1 cellular context compared by ENCODE assay signal in the genomic region with DNA sequence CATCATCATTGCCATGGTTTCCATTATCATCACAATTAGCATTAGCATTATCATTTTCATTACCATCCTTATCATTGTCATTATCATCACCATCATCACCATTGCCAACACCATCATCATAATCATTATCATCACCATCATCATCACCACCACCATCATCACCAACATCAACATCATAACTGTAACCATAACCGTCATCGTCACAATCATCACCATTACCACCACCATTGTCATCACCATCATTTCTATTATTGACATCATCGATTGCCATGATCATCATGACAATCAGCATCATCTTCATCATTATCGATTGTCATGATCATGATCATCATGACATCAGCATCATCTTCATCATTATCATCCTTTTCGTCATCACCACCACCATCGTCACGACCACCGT.
TF ChIP-seq lines count a peak whose summit lies in the region.

No MANE protein-coding gene starts in this region.

TF ChIP-seq in IMR-90, 13 proteins besides CTCF, POLR2A, EP300 and RAD21 (continued from another document):
- TF ChIP-seq, protein P1, sequence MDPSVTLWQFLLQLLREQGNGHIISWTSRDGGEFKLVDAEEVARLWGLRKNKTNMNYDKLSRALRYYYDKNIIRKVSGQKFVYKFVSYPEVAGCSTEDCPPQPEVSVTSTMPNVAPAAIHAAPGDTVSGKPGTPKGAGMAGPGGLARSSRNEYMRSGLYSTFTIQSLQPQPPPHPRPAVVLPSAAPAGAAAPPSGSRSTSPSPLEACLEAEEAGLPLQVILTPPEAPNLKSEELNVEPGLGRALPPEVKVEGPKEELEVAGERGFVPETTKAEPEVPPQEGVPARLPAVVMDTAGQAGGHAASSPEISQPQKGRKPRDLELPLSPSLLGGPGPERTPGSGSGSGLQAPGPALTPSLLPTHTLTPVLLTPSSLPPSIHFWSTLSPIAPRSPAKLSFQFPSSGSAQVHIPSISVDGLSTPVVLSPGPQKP (IDR thresholded peaks at IDR 0.05; ENCODE audit: borderline replicate concordance, low read depth, low read length), result no peak
- TF ChIP-seq CHD1 (IDR thresholded peaks at IDR 0.05; ENCODE audit: low read depth, low read length), result no peak
- TF ChIP-seq BHLHE40 (IDR thresholded peaks at IDR 0.05; ENCODE audit: low read depth, low read length), result no peak
- no peak for TF ChIP-seq MAFK (IDR thresholded peaks at IDR 0.05; ENCODE audit: low read depth, low read length)
- TF ChIP-seq MAZ (IDR thresholded peaks at IDR 0.05; ENCODE audit: borderline replicate concordance, low read depth, low read length), result no peak
- TF ChIP-seq SMC3 (IDR thresholded peaks at IDR 0.05; ENCODE audit: low read depth, low read length), result no peak
- no peak for TF ChIP-seq CEBPB (IDR thresholded peaks at IDR 0.05; ENCODE audit: low read depth, low read length)
- no peak for TF ChIP-seq MXI1 (IDR thresholded peaks at IDR 0.05; ENCODE audit: borderline replicate concordance, low read depth, low read length)
- no peak for TF ChIP-seq RFX5 (IDR thresholded peaks at IDR 0.05; ENCODE audit: low read depth, low read length)
